ENCODE assay signal across 1 cellular context in the genomic region with DNA sequence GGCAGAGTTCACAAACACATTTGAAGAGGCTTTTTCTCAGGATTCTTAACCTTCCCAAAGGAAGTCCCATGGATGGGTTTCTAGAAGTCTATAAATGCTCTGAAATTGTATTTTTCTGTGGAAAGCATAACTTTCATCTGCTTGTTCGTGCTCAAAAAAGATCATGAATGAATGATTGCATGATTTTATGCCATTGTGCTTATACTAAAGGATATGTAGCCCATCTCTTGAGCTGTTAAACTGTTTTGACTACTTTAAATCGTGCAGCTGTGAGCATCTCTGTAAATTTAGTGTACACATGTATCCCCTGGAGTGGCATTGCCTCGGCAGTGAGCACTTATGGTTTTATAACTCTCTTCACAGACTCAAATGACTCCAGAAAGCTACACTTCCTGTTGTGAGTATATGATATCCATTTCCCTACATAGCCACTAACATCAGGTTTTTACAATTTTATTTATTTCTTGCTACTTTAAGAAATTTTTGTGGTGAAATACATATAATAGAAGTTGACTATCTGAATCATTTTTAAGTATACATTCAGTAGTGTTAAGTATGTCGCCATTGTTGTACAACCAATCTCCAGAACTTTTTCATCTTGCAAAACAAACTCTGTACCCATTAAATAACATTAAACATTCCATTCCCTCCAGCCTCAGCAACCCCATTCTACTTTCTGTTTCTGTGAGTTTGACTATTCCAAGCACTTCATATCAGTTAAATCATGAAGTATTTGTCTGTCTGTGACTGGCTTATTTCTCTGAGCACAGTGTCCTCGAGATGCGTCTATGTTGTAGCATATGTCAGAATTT.
TF ChIP-seq lines count a peak whose summit lies in the region.

No MANE protein-coding gene starts in this region.

TF ChIP-seq in GM23338, 12 proteins besides CTCF, POLR2A, EP300 and RAD21 (continued from another document):
- TF ChIP-seq ZNF331 (CRISPR knock-in tag; IDR thresholded peaks at IDR 0.05; ENCODE audit: low read depth) = no peak
- no peak for TF ChIP-seq POLR2AphosphoS5 (IDR thresholded peaks at IDR 0.05; ENCODE audit: low read depth)
- no peak for TF ChIP-seq ZNF114 (CRISPR knock-in tag; IDR thresholded peaks at IDR 0.05)
- TF ChIP-seq EZH2phosphoT487 (IDR thresholded peaks at IDR 0.05; ENCODE audit: unreplicated experiment) = no peak
- no peak for TF ChIP-seq NANOG (IDR thresholded peaks at IDR 0.05; ENCODE audit: borderline replicate concordance)
